In genomic region chr7:149720372-149721083, GRCh38 we compare ENCODE assay signal across 10 cellular contexts. TPM values are rescaled to one million over a fixed set of nuclear protein-coding genes. Genes with fewer than 3 reads are reported as not detected.
DNase-seq lines count a peak whose midpoint lies in the region; ATAC-seq and TF ChIP-seq lines count a peak whose summit lies in the region.
"Had no signal": no experiment of that assay in that cellular context is flagged by ENCODE, and none has a peak within 500 bp of the region (broad histone marks: within the 10 kb centered on the region; RNA-seq: fewer than 3 reads in every experiment).

No MANE protein-coding gene starts in this region.

- peak overlapping the region; percentile 38 for H3K4me3 Mint-ChIP-seq in neural crest cell
- H3K4me3 Mint-ChIP-seq: HFFc6 had no signal

- peaks cover 3% of the 10 kb centered on the region for H3K36me3 Mint-ChIP-seq in neural crest cell (ENCODE audit: low read depth)

- ATAC-seq in HG03432 (IDR thresholded peaks at IDR 0.05; ENCODE audit: unreplicated experiment) (peak; percentile 56), GM21528 (IDR thresholded peaks at IDR 0.05; ENCODE audit: low FRiP score, unreplicated experiment) (no peak)

- peaks cover 33% of the 10 kb centered on the region for H3K4me1 Mint-ChIP-seq in neural crest cell

- no peaks in the 10 kb centered on the region for H3K27me3 Mint-ChIP-seq in neural crest cell (ENCODE audit: low read depth)

- peak; percentile 92 for DNase-seq in DMS 273 (lab: John Stamatoyannopoulos, UW; ENCODE audit: unreplicated experiment)
- peak; percentile 13 for DNase-seq in fibroblast of the conjunctiva (ENCODE audit: low read depth)
- DNase-seq in neural crest cell (ENCODE audit: low read depth, low spot score) = peak; percentile 31
- no peak for DNase-seq in MV-4-11 (lab: John Stamatoyannopoulos, UW)
- no peak for DNase-seq in NOMO-1 treated with DMSO at 0.1 percent for 48 hours (lab: John Stamatoyannopoulos, UW; ENCODE audit: unreplicated experiment)
- no peak for DNase-seq in H4 (ENCODE audit: low spot score)
- DNase-seq: HFFc6, NCI-H187 had no signal

- H3K27ac Mint-ChIP-seq in neural crest cell (ENCODE audit: unreplicated experiment) = peak overlapping the region; percentile 83
- H3K27ac Mint-ChIP-seq: HFFc6 had no signal

- TF ChIP-seq CTCF in neural crest cell (conservative IDR thresholded peaks at IDR 0.05) = no peak

- H3K9me3 Mint-ChIP-seq in neural crest cell = no peaks in the 10 kb centered on the region

RNA-seq across cellular contexts. Expression of gene ZNF467, which starts 52.9 kb away (rescaled TPM):
- total RNA-seq in neural crest cell = 1.9 and 2.3 TPM in 2 replicates
- 1.1 and 3.0 TPM in 2 replicates for total RNA-seq in H4 (2014; rRNA removed; shearing (Covaris generic))

Comparison
In these comparisons a context has a peak if more than half of its experiments do, and no peak if none do; other contexts are left out.
1. DNase-seq: peak in DMS 273 (single experiment), fibroblast of the conjunctiva (single experiment) and neural crest cell (single experiment); none in MV-4-11 (single experiment), NOMO-1 treated with DMSO at 0.1 percent for 48 hours (single experiment) and H4 (single experiment).